20 cellular contexts compared by ENCODE assay signal in the genomic region with DNA sequence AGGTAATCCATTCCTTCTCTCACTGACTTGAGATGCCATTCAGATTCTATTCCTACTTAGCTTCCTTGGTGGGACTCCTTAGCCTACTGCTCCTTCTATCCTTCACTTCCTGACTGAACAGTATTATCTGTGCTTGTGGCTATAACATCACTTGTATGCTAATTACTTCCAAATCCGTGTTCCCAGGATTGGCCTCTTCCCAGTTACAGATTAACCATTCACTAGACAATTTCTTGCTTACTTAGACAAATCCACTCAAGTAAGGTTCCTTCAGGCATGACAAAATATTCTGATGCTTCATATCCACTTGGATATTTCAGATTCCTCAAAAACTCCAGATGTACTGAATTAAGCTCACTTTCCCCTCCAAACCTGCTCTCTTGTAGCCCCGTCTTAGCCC. TPM values are rescaled to one million over a fixed set of nuclear protein-coding genes. Genes with fewer than 3 reads are reported as not detected.
DNase-seq lines count a peak whose midpoint lies in the region; FAIRE-seq and TF ChIP-seq lines count a peak whose summit lies in the region.
"Had no signal": no experiment of that assay in that cellular context is flagged by ENCODE, and none has a peak within 500 bp of the region (broad histone marks: within the 10 kb centered on the region; RNA-seq: fewer than 3 reads in every experiment).

No MANE protein-coding gene starts in this region.

- no peak overlapping the region for H3K23ac ChIP-seq in neuronal stem cell (ENCODE audit: low read depth, low read length, poor library complexity)

- no peak overlapping the region for H3K4ac ChIP-seq in neuronal stem cell (ENCODE audit: low read length)

- H3K4me1 ChIP-seq in neuronal stem cell (ENCODE audit: control insufficient read depth in 2 of 2, insufficient read depth in 1 of 2, low read depth in 1 of 2, low read length in 2 of 2) (peaks cover 2 to 14% of the 10 kb centered on the region in 2 donors), colonic mucosa (no peaks in the 10 kb centered on the region)
- H3K4me1 ChIP-seq in CD8-positive, alpha-beta memory T cell (ENCODE audit: insufficient read depth, low read length), result no peaks in the 10 kb centered on the region

- intact Hi-C loops in colonic mucosa (cut with DNase I), result no loop called here

- DNase-seq in DMS53 (lab: John Stamatoyannopoulos, UW), result peak; percentile 31
- DNase-seq in DMS53 treated with DMSO at 0.1 percent for 48 hours (lab: John Stamatoyannopoulos, UW; ENCODE audit: unreplicated experiment), result no peak
- no peak for DNase-seq in HTR-8/SVneo (ENCODE audit: insufficient read length, low spot score)
- DNase-seq in glomerular visceral epithelial cell (ENCODE audit: extremely low spot score), result peak; percentile 76
- DNase-seq in neuronal stem cell (ENCODE audit: low spot score), result no peak
- DNase-seq in CD8-positive, alpha-beta memory T cell, result no peak
- DNase-seq in colonic mucosa, result no peak
- no peak for DNase-seq in brain microvascular endothelial cell
- DNase-seq: AML-193, DMS 273 treated with DMSO at 0.1 percent for 48 hours, GF-D8, H9, IMR-90, NCI-H1694, NCI-H226, SHP77, SK-N-SH had no signal

- H2BK5ac ChIP-seq in neuronal stem cell (ENCODE audit: low read length), result no peak overlapping the region

- H3K4me1 Mint-ChIP-seq in CD8-positive, alpha-beta memory T cell, result no peaks in the 10 kb centered on the region

- H4K91ac ChIP-seq in neuronal stem cell (ENCODE audit: low read depth, low read length, poor library complexity), result no peak overlapping the region

- no peaks in the 10 kb centered on the region for H3K79me1 ChIP-seq in neuronal stem cell (ENCODE audit: low read depth, low read length)

- no peak overlapping the region for H2BK120ac ChIP-seq in neuronal stem cell (ENCODE audit: low read depth, low read length)

- no CpG with 5 or more reads among the region's 2 CpGs for WGBS in neuronal stem cell (ENCODE audit: extremely low coverage in 2 of 2, insufficient read length in 2 of 2, insufficient replicate concordance in 1 of 2), 2 donors

- no peak overlapping the region for H3K9ac ChIP-seq in neuronal stem cell (ENCODE audit: low read depth, low read length, poor library complexity)
- no peak overlapping the region for H3K9ac ChIP-seq in colonic mucosa (ENCODE audit: low read depth in 2 of 2, low read length in 2 of 2)
- H3K9ac ChIP-seq: SK-N-SH had no signal

- H3K27me3 ChIP-seq in neuronal stem cell (ENCODE audit: control insufficient read depth in 3 of 3, insufficient read depth in 3 of 3, low read depth in 1 of 3, low read length in 3 of 3) (no peaks in the 10 kb centered on the region), colonic mucosa (no peaks in the 10 kb centered on the region), brain microvascular endothelial cell (replicated peaks) (no peaks in the 10 kb centered on the region)
- H3K27me3 ChIP-seq in CD8-positive, alpha-beta memory T cell (ENCODE audit: insufficient read depth, low read length, poor library complexity, severe bottlenecking), result peaks cover 4% of the 10 kb centered on the region

- H4K8ac ChIP-seq in neuronal stem cell (ENCODE audit: low read depth, low read length), result no peak overlapping the region

- H2AFZ ChIP-seq in neuronal stem cell (ENCODE audit: low read length), result no peak overlapping the region

- no peak overlapping the region for H2BK15ac ChIP-seq in neuronal stem cell (ENCODE audit: low read length)

- H3K18ac ChIP-seq in neuronal stem cell (ENCODE audit: low read length), result no peak overlapping the region

- no peak overlapping the region for H3K4me3 Mint-ChIP-seq in CD8-positive, alpha-beta memory T cell
- H3K4me3 Mint-ChIP-seq: H9 had no signal

- CTCF ChIA-PET in CD8-positive, alpha-beta memory T cell (lab: Charles Lee), result no interaction called here

- in situ Hi-C loops in brain microvascular endothelial cell (cut with HindIII; ENCODE audit: low pct_ligation_motif_present, low sequenced_read_pairs), result no loop called here

- H3K36me3 ChIP-seq in neuronal stem cell (replicated peaks in 1 of 2; ENCODE audit: control insufficient read depth in 2 of 2, insufficient read depth in 2 of 2, low read length in 2 of 2) (peaks cover 0 to 4% of the 10 kb centered on the region in 2 donors), colonic mucosa (no peaks in the 10 kb centered on the region), brain microvascular endothelial cell (replicated peaks) (no peaks in the 10 kb centered on the region)
- H3K36me3 ChIP-seq in CD8-positive, alpha-beta memory T cell (ENCODE audit: insufficient read depth, low read length), result no peaks in the 10 kb centered on the region

- H3K36me3 Mint-ChIP-seq in CD8-positive, alpha-beta memory T cell, result no peaks in the 10 kb centered on the region

- H3K27ac ChIP-seq in neuronal stem cell (replicated peaks; ENCODE audit: low read length) (no peak overlapping the region), colonic mucosa (no peak overlapping the region), brain microvascular endothelial cell (no peak overlapping the region)
- H3K27ac ChIP-seq in CD8-positive, alpha-beta memory T cell (ENCODE audit: low read depth, low read length), result no peak overlapping the region
- H3K27ac ChIP-seq: 22Rv1, C4-2B had no signal

- POLR2A ChIA-PET in CD8-positive, alpha-beta memory T cell (lab: Charles Lee), result no interaction called here

- no peaks in the 10 kb centered on the region for H3K9me3 ChIP-seq in neuronal stem cell (replicated peaks in 1 of 2; ENCODE audit: control insufficient read depth in 2 of 2, insufficient read depth in 1 of 2, low read depth in 1 of 2, low read length in 2 of 2)
- H3K9me3 ChIP-seq in CD8-positive, alpha-beta memory T cell (ENCODE audit: low read length), result no peaks in the 10 kb centered on the region
- H3K9me3 ChIP-seq in colonic mucosa, result no peaks in the 10 kb centered on the region
- H3K9me3 ChIP-seq: SK-N-SH had no signal

- H3K4me2 ChIP-seq in neuronal stem cell (ENCODE audit: insufficient read depth, low read length, poor library complexity, severe bottlenecking), result no peak overlapping the region
- H3K4me2 ChIP-seq: SK-N-SH had no signal

- H3K14ac ChIP-seq in neuronal stem cell (ENCODE audit: low read length), result peak overlapping the region; percentile 27

- H3K27ac Mint-ChIP-seq in CD8-positive, alpha-beta memory T cell, result no peak overlapping the region

- H2BK12ac ChIP-seq in neuronal stem cell (ENCODE audit: low read length), result no peak overlapping the region

- no peaks in the 10 kb centered on the region for H3K9me3 Mint-ChIP-seq in CD8-positive, alpha-beta memory T cell
- H3K9me3 Mint-ChIP-seq: H9 had no signal

- FAIRE-seq in HTR-8/SVneo (lab: Jason Lieb, UNC), result peak; percentile 83

- peaks cover 6 to 19% of the 10 kb centered on the region in 2 donors for H3K27me3 Mint-ChIP-seq in CD8-positive, alpha-beta memory T cell

- no peak overlapping the region for H2AK5ac ChIP-seq in neuronal stem cell (ENCODE audit: low read depth, low read length)

- H3K4me3 ChIP-seq in neuronal stem cell (ENCODE audit: low read length in 2 of 2) (no peak overlapping the region), colonic mucosa (no peak overlapping the region), brain microvascular endothelial cell (ENCODE audit: low read depth, low read length) (no peak overlapping the region)
- H3K4me3 ChIP-seq in CD8-positive, alpha-beta memory T cell (ENCODE audit: low read length), result no peak overlapping the region

- TF ChIP-seq CTCF in colonic mucosa (IDR thresholded peaks at IDR 0.05) (no peak), brain microvascular endothelial cell (IDR thresholded peaks at IDR 0.05; ENCODE audit: low read depth, low read length, missing control alignments) (no peak)

RNA-seq across cellular contexts. Expression of a gene that starts 18.3 kb away (rescaled TPM):
- polyA plus RNA-seq in neuronal stem cell (2013, experiment 1 of 2), result 2.1 TPM
- 2.0 TPM for polyA plus RNA-seq in neuronal stem cell (2013, experiment 2 of 2)
- not detected for total RNA-seq in CD8-positive, alpha-beta memory T cell
- polyA plus RNA-seq in CD8-positive, alpha-beta memory T cell, result not detected
- 10 to 100 TPM in 1 of 2 donors, 1 to 10 TPM in 1; 7.0 to 10.3 TPM for total RNA-seq in colonic mucosa
- total RNA-seq: OCI-LY7 had no signal

Comparison
In these comparisons a context has a peak if more than half of its experiments do, and no peak if none do; other contexts are left out.
1. DNase-seq: peak in DMS53 (single experiment) and glomerular visceral epithelial cell (single experiment); none in DMS53 treated with DMSO at 0.1 percent for 48 hours (single experiment), HTR-8/SVneo (single experiment), neuronal stem cell (single experiment), CD8-positive, alpha-beta memory T cell (0 of 5), colonic mucosa (single experiment) and brain microvascular endothelial cell (single experiment).
2. RNA of a gene that starts 18.3 kb away (total RNA-seq): 7.0 to 10.3 TPM in colonic mucosa; not detected in CD8-positive, alpha-beta memory T cell; every median in the first group is over 4 times any median in the second.